ENCODE assay signal across 28 cellular contexts in the genomic region with DNA sequence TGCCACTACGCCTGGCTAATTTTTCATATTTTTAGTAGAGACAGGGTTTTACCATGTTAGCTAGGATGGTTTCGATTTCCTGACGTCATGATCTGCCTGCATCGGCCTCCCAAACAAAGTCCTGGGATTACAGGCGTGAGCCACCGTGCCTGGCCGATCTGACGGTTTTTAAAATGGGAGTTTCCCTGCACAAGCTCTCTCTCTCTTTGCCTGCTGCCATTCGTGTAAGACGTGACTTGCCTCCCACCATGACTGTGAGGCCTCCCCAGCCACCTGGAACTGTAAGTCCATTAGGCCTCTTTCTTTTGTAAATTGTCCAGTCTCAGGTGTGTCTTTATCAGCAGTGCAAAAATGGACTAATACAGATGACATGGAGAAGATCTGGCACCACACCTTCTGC.
"Had no signal": no experiment of that assay in that cellular context is flagged by ENCODE, and none has a peak within 500 bp of the region (broad histone marks: within the 10 kb centered on the region; RNA-seq: fewer than 3 reads in every experiment).

No MANE protein-coding gene starts in this region.

- DNase-seq: activated CD4-positive, alpha-beta memory T cell treated with anti-CD3 and anti-CD28 coated beads for 36 hours; activated CD4-positive, alpha-beta T cell treated with anti-CD3 and anti-CD28 coated beads for 36 hours; activated CD4-positive, alpha-beta T cell treated with anti-CD3 and anti-CD28 coated beads, Interleukin-2, amount 10 ng/mL, durations not matched to agents 24 days and 14 days; activated CD4-positive, CD25-positive, alpha-beta regulatory T cell; activated CD4-positive, CD25-positive, alpha-beta regulatory T cell treated with anti-CD3 and anti-CD28 coated beads, Interleukin-2, amount 50 U/mL, for 72 hours; activated CD8-positive, alpha-beta memory T cell treated with anti-CD3 and anti-CD28 coated beads for 24 hours; activated naive CD4-positive, alpha-beta T cell treated with anti-CD3 and anti-CD28 coated beads for 36 hours; activated naive CD8-positive, alpha-beta T cell treated with anti-CD3 and anti-CD28 coated beads for 36 hours; activated naive CD8-positive, alpha-beta T cell treated with anti-CD3 and anti-CD28 coated beads, Interleukin-2, amount 50 U/mL, for 24 hours; activated T-cell treated with anti-CD3 and anti-CD28 coated beads, Interleukin-2, amount 50 U/mL, for 48 hours; amygdala; body of pancreas; cortex of kidney; dermis blood vessel endothelial cell; effector CD4-positive, alpha-beta T cell; esophagus squamous epithelium; foreskin melanocyte; heart right ventricle; T-helper 1 cell; T1000; WERI-Rb-1 had no signal

- H3K36me3 Mint-ChIP-seq: activated CD4-positive, alpha-beta memory T cell treated with anti-CD3 and anti-CD28 coated beads for 36 hours; activated naive CD4-positive, alpha-beta T cell treated with anti-CD3 and anti-CD28 coated beads, Interleukin-2, amount 50 U/mL, for 24 hours had no signal

- H3K9me3 ChIP-seq: adrenal gland, body of pancreas, breast epithelium, esophagus squamous epithelium, gastroesophageal sphincter, heart right ventricle had no signal

- H3K4me3 Mint-ChIP-seq: activated CD4-positive, alpha-beta memory T cell treated with anti-CD3 and anti-CD28 coated beads for 36 hours; activated CD4-positive, alpha-beta T cell treated with anti-CD3 and anti-CD28 coated beads for 36 hours; activated CD4-positive, alpha-beta T cell treated with anti-CD3 and anti-CD28 coated beads, Interleukin-2, amount 10 ng/mL, durations not matched to agents 24 days and 14 days; activated naive CD4-positive, alpha-beta T cell treated with anti-CD3 and anti-CD28 coated beads for 36 hours; activated naive CD4-positive, alpha-beta T cell treated with anti-CD3 and anti-CD28 coated beads, Interleukin-2, amount 50 U/mL, for 24 hours; activated naive CD8-positive, alpha-beta T cell treated with anti-CD3 and anti-CD28 coated beads for 36 hours; activated naive CD8-positive, alpha-beta T cell treated with anti-CD3 and anti-CD28 coated beads, Interleukin-2, amount 50 U/mL, for 24 hours; activated T-helper 1 cell treated with anti-CD3 and anti-CD28 coated beads, Interleukin-12 subunit alpha, Interleukin-12 subunit beta, Interleukin-2, Interleukin-4 antibody, amounts not matched to agents 30 ng/mL and 10 ng/mL and 1 ng/mL, durations not matched to agents 14 hours and 24 hours and 36 hours; central memory CD8-positive, alpha-beta T cell had no signal

- H3K9me3 Mint-ChIP-seq: activated CD4-positive, alpha-beta memory T cell treated with anti-CD3 and anti-CD28 coated beads for 36 hours; activated CD4-positive, alpha-beta T cell treated with anti-CD3 and anti-CD28 coated beads, Interleukin-2, amount 10 ng/mL, durations not matched to agents 24 days and 14 days; activated naive CD4-positive, alpha-beta T cell treated with anti-CD3 and anti-CD28 coated beads for 36 hours; activated naive CD4-positive, alpha-beta T cell treated with anti-CD3 and anti-CD28 coated beads, Interleukin-2, amount 50 U/mL, for 24 hours; activated naive CD8-positive, alpha-beta T cell treated with anti-CD3 and anti-CD28 coated beads for 36 hours; activated naive CD8-positive, alpha-beta T cell treated with anti-CD3 and anti-CD28 coated beads, Interleukin-2, amount 50 U/mL, for 24 hours; activated T-helper 1 cell treated with anti-CD3 and anti-CD28 coated beads, Interleukin-12 subunit alpha, Interleukin-12 subunit beta, Interleukin-2, Interleukin-4 antibody, amounts not matched to agents 30 ng/mL and 10 ng/mL and 1 ng/mL, durations not matched to agents 14 hours and 24 hours and 36 hours; activated T-helper 2 cell treated with anti-CD3 and anti-CD28 coated beads, Interferon-gamma antibody, Interleukin-2, Interleukin-4, amounts not matched to agents 10 μg/mL and 5 μg/mL and 100 μg/mL, durations not matched to agents 14 hours and 24 hours and 36 hours; central memory CD8-positive, alpha-beta T cell had no signal

- ATAC-seq: activated CD4-positive, alpha-beta T cell treated with anti-CD3 and anti-CD28 coated beads for 36 hours; activated naive CD8-positive, alpha-beta T cell treated with anti-CD3 and anti-CD28 coated beads, Interleukin-2, amount 50 U/mL, for 24 hours; body of pancreas; gastroesophageal sphincter; heart right ventricle had no signal

- H3K27me3 Mint-ChIP-seq: activated CD4-positive, alpha-beta memory T cell treated with anti-CD3 and anti-CD28 coated beads for 36 hours; activated CD4-positive, alpha-beta T cell treated with anti-CD3 and anti-CD28 coated beads for 36 hours; activated naive CD4-positive, alpha-beta T cell treated with anti-CD3 and anti-CD28 coated beads, Interleukin-2, amount 50 U/mL, for 24 hours; activated naive CD8-positive, alpha-beta T cell treated with anti-CD3 and anti-CD28 coated beads for 36 hours; activated naive CD8-positive, alpha-beta T cell treated with anti-CD3 and anti-CD28 coated beads, Interleukin-2, amount 50 U/mL, for 24 hours; central memory CD8-positive, alpha-beta T cell had no signal

- H3K27ac Mint-ChIP-seq: activated CD4-positive, alpha-beta memory T cell treated with anti-CD3 and anti-CD28 coated beads for 36 hours; activated CD4-positive, alpha-beta T cell treated with anti-CD3 and anti-CD28 coated beads for 36 hours; activated CD4-positive, alpha-beta T cell treated with anti-CD3 and anti-CD28 coated beads, Interleukin-2, amount 10 ng/mL, durations not matched to agents 24 days and 14 days; activated naive CD4-positive, alpha-beta T cell treated with anti-CD3 and anti-CD28 coated beads for 36 hours; activated naive CD4-positive, alpha-beta T cell treated with anti-CD3 and anti-CD28 coated beads, Interleukin-2, amount 50 U/mL, for 24 hours; activated naive CD8-positive, alpha-beta T cell treated with anti-CD3 and anti-CD28 coated beads for 36 hours; activated naive CD8-positive, alpha-beta T cell treated with anti-CD3 and anti-CD28 coated beads, Interleukin-2, amount 50 U/mL, for 24 hours; activated T-helper 1 cell treated with anti-CD3 and anti-CD28 coated beads, Interleukin-12 subunit alpha, Interleukin-12 subunit beta, Interleukin-2, Interleukin-4 antibody, amounts not matched to agents 30 ng/mL and 10 ng/mL and 1 ng/mL, durations not matched to agents 14 hours and 24 hours and 36 hours; activated T-helper 2 cell treated with anti-CD3 and anti-CD28 coated beads, Interferon-gamma antibody, Interleukin-2, Interleukin-4, amounts not matched to agents 10 μg/mL and 5 μg/mL and 100 μg/mL, durations not matched to agents 14 hours and 24 hours and 36 hours had no signal
